Comparison of ENCODE assay signal across 18 cellular contexts in genomic region chr2:30127016-30127893, GRCh38. TPM values are rescaled to one million over a fixed set of nuclear protein-coding genes. Genes with fewer than 3 reads are reported as not detected.
DNase-seq lines count a peak whose midpoint lies in the region; ATAC-seq and TF ChIP-seq lines count a peak whose summit lies in the region.
"Had no signal": no experiment of that assay in that cellular context is flagged by ENCODE, and none has a peak within 500 bp of the region (broad histone marks: within the 10 kb centered on the region; RNA-seq: fewer than 3 reads in every experiment).

No MANE protein-coding gene starts in this region.

- no peaks in the 10 kb centered on the region for H3K4me1 ChIP-seq in HEK293 (ENCODE audit: control insufficient read depth, insufficient read depth, low read length)
- no peaks in the 10 kb centered on the region for H3K4me1 ChIP-seq in naive thymus-derived CD4-positive, alpha-beta T cell (ENCODE audit: control insufficient read depth in 2 of 2, insufficient read depth in 2 of 2, low read length in 2 of 2)

- TF ChIP-seq CTCF in HEK293 (tag by site-specific recombination; IDR thresholded peaks at IDR 0.05) (no peak), fibroblast of pulmonary artery (IDR thresholded peaks at IDR 0.05; ENCODE audit: low read length, missing control alignments) (no peak)

- peaks cover 0 to 27% (median 0%) of the 10 kb centered on the region in 5 donors for H3K27me3 Mint-ChIP-seq in naive thymus-derived CD4-positive, alpha-beta T cell
- H3K27me3 Mint-ChIP-seq: activated naive CD8-positive, alpha-beta T cell had no signal

- peak; percentile 56 for DNase-seq in SW480 (ENCODE audit: low spot score)
- DNase-seq in fibroblast of pulmonary artery (ENCODE audit: low read depth): peak; percentile 15
- no peak for DNase-seq in NAMALWA (ENCODE audit: low spot score)
- DNase-seq in naive thymus-derived CD4-positive, alpha-beta T cell: no peak
- DNase-seq: activated CD4-positive, alpha-beta T cell treated with anti-CD3 and anti-CD28 coated beads for 48 hours; caudate nucleus; islet precursor cell; midbrain; NCI-H1048; NCI-H2171; ovary; SHP77; stomach; T-helper 9 cell had no signal

- intact Hi-C loops in naive thymus-derived CD4-positive, alpha-beta T cell (cut with micrococcal nuclease): no loop called here

- peaks cover 0 to 11% (median 2%) of the 10 kb centered on the region in 11 donors for H3K9me3 Mint-ChIP-seq in naive thymus-derived CD4-positive, alpha-beta T cell

- no peak for ATAC-seq in GM18517 (IDR thresholded peaks at IDR 0.05; ENCODE audit: unreplicated experiment)
- no peak for ATAC-seq in naive thymus-derived CD4-positive, alpha-beta T cell
- no peak for ATAC-seq in GM18502 (IDR thresholded peaks at IDR 0.05; ENCODE audit: poor library complexity, unreplicated experiment)

- H3K4me3 Mint-ChIP-seq in naive thymus-derived CD4-positive, alpha-beta T cell: no peak overlapping the region
- H3K4me3 Mint-ChIP-seq: activated naive CD8-positive, alpha-beta T cell had no signal

- H3K27ac ChIP-seq in HEK293 (ENCODE audit: extremely low read depth, low read depth, low read length): no peak overlapping the region
- H3K27ac ChIP-seq in naive thymus-derived CD4-positive, alpha-beta T cell (ENCODE audit: low read depth, low read length): no peak overlapping the region
- H3K27ac ChIP-seq: ovary, stomach had no signal

- H3K36me3 ChIP-seq in HEK293 (ENCODE audit: control insufficient read depth in 2 of 2, insufficient read depth in 1 of 2, low read length in 2 of 2): no peaks in the 10 kb centered on the region
- H3K36me3 ChIP-seq in naive thymus-derived CD4-positive, alpha-beta T cell (ENCODE audit: control insufficient read depth in 2 of 3, insufficient read depth in 3 of 3, low read length in 3 of 3): no peaks in the 10 kb centered on the region
- H3K36me3 ChIP-seq: ovary, stomach had no signal

- CTCF ChIA-PET in HEK293 (lab: Yijun Ruan, JAX): interaction anchor here (0.6 to 0.8 kb wide), 3 partner anchors 9 to 718 kb away, joined by 3 to 6 read pairs (median 3); no protein-coding TSS in a partner anchor
- CTCF ChIA-PET in naive thymus-derived CD4-positive, alpha-beta T cell (lab: Charles Lee): no interaction called here

- H3K4me1 Mint-ChIP-seq in naive thymus-derived CD4-positive, alpha-beta T cell: no peaks in the 10 kb centered on the region

- no peaks in the 10 kb centered on the region for H3K27me3 ChIP-seq in naive thymus-derived CD4-positive, alpha-beta T cell (ENCODE audit: control insufficient read depth in 2 of 2, insufficient read depth in 2 of 2, low read length in 2 of 2)
- H3K27me3 ChIP-seq: ovary had no signal

- peak overlapping the region in 1 of 9 donors; percentile 68 for H3K27ac Mint-ChIP-seq in naive thymus-derived CD4-positive, alpha-beta T cell
- H3K27ac Mint-ChIP-seq: activated naive CD8-positive, alpha-beta T cell had no signal

- peaks cover 0 to 11% (median 0%) of the 10 kb centered on the region in 5 donors for H3K36me3 Mint-ChIP-seq in naive thymus-derived CD4-positive, alpha-beta T cell

- H3K4me3 ChIP-seq in HEK293 (ENCODE audit: low read depth, low read length) (no peak overlapping the region), fibroblast of pulmonary artery (replicated peaks; ENCODE audit: low read depth, low read length) (no peak overlapping the region)
- H3K4me3 ChIP-seq in naive thymus-derived CD4-positive, alpha-beta T cell (ENCODE audit: low read length): no peak overlapping the region
- H3K4me3 ChIP-seq: ovary, stomach had no signal

- POLR2A ChIA-PET in HEK293 (lab: Yijun Ruan, JAX): interaction anchor here (1.0 kb wide), 1 partner anchor 19 kb away, joined by 4 read pairs; the partner anchor contains the start of gene YPEL5
- POLR2A ChIA-PET in naive thymus-derived CD4-positive, alpha-beta T cell (lab: Charles Lee): interaction anchor here (0.7 kb wide), 1 partner anchor 353 kb away, joined by 3 read pairs; no protein-coding TSS in a partner anchor

- no peaks in the 10 kb centered on the region for H3K9me3 ChIP-seq in HEK293 (ENCODE audit: control insufficient read depth, insufficient read depth, low read depth, low read length)
- no peaks in the 10 kb centered on the region for H3K9me3 ChIP-seq in naive thymus-derived CD4-positive, alpha-beta T cell (ENCODE audit: control insufficient read depth in 2 of 3, low read length in 3 of 3)
- H3K9me3 ChIP-seq: ovary, stomach had no signal

TF ChIP-seq in HEK293, 187 proteins besides CTCF, POLR2A, EP300 and RAD21:
- TF ChIP-seq, protein P1, sequence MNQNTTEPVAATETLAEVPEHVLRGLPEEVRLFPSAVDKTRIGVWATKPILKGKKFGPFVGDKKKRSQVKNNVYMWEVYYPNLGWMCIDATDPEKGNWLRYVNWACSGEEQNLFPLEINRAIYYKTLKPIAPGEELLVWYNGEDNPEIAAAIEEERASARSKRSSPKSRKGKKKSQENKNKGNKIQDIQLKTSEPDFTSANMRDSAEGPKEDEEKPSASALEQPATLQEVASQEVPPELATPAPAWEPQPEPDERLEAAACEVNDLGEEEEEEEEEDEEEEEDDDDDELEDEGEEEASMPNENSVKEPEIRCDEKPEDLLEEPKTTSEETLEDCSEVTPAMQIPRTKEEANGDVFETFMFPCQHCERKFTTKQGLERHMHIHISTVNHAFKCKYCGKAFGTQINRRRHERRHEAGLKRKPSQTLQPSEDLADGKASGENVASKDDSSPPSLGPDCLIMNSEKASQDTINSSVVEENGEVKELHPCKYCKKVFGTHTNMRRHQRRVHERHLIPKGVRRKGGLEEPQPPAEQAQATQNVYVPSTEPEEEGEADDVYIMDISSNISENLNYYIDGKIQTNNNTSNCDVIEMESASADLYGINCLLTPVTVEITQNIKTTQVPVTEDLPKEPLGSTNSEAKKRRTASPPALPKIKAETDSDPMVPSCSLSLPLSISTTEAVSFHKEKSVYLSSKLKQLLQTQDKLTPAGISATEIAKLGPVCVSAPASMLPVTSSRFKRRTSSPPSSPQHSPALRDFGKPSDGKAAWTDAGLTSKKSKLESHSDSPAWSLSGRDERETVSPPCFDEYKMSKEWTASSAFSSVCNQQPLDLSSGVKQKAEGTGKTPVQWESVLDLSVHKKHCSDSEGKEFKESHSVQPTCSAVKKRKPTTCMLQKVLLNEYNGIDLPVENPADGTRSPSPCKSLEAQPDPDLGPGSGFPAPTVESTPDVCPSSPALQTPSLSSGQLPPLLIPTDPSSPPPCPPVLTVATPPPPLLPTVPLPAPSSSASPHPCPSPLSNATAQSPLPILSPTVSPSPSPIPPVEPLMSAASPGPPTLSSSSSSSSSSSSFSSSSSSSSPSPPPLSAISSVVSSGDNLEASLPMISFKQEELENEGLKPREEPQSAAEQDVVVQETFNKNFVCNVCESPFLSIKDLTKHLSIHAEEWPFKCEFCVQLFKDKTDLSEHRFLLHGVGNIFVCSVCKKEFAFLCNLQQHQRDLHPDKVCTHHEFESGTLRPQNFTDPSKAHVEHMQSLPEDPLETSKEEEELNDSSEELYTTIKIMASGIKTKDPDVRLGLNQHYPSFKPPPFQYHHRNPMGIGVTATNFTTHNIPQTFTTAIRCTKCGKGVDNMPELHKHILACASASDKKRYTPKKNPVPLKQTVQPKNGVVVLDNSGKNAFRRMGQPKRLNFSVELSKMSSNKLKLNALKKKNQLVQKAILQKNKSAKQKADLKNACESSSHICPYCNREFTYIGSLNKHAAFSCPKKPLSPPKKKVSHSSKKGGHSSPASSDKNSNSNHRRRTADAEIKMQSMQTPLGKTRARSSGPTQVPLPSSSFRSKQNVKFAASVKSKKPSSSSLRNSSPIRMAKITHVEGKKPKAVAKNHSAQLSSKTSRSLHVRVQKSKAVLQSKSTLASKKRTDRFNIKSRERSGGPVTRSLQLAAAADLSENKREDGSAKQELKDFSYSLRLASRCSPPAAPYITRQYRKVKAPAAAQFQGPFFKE (tag by site-specific recombination; IDR thresholded peaks at IDR 0.05; ENCODE audit: borderline replicate concordance): no peak
- TF ChIP-seq ZNF366 (tag by site-specific recombination; conservative IDR thresholded peaks at IDR 0.05) (peak; percentile 84), KLF9 (tag by site-specific recombination; IDR thresholded peaks at IDR 0.05; ENCODE audit: low read depth) (peak; percentile 45)

RNA-seq across cellular contexts. Expression of gene YPEL5, which starts 19.6 kb away (rescaled TPM):
- 1,000 to 10,000 TPM in 1 of 5 experiments, 100 to 1,000 TPM in 1, 10 to 100 TPM in 3; 30.9 to 1,022 (median 98.3) TPM for total RNA-seq in naive thymus-derived CD4-positive, alpha-beta T cell
- 100 to 1,000 TPM in 1 of 2 donors, 10 to 100 TPM in 1; 86.3 to 129 TPM for polyA plus RNA-seq in naive thymus-derived CD4-positive, alpha-beta T cell

Comparison
In these comparisons a context has a peak if more than half of its experiments do, and no peak if none do; other contexts are left out.
1. DNase-seq: peak in SW480 (single experiment) and fibroblast of pulmonary artery (single experiment); none in NAMALWA (single experiment) and naive thymus-derived CD4-positive, alpha-beta T cell (0 of 9).